Comparison of ENCODE assay signal across 1 cellular context in genomic region chr16:88609426-88609825, GRCh38.
TF ChIP-seq lines count a peak whose summit lies in the region.

No MANE protein-coding gene starts in this region.

TF ChIP-seq in HepG2, 621 proteins besides CTCF, POLR2A, EP300 and RAD21:
- TF ChIP-seq ZNF441 (CRISPR knock-in tag; IDR thresholded peaks at IDR 0.05; ENCODE audit: borderline replicate concordance), result peak; percentile 52; the same call in 1 of the 2 replicates
